In the genomic region with DNA sequence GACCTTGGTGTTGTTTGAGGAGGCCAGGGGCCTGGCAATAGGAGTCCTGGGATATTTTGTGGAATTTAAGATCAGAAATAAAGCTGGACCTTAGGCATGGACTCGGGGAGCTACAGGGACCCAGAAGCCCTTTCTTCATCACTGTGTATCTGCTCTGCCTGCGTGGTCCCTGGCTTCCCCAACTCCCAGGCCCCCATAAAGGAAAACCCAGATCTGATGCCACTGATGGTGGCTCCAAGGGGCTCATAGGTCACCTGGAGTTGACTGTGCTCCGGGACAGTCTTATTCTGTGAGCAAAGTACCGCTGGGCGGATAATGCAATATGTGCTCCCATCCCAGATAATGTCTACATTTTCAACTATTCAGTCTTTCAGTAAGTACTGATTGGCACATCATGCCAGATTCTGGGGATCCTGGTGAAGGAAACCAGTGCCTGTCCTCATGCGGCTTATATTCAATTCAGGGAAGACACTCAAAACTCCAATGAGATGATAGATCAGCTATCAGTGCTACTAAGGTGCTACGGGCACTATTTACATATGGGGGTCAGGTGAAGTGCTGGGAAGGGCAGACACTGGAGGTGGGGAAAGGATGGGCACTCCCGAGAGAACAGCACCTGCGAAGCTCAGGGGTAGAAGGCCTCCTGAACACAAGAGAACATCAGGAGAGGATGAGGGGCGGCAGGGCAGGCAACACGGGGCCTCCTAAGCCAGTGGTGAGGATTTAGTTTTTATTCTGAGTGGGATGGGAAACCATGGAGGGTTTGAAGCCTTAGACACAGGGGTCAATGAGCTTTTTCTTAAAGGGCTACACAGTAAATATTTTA, we compare ENCODE assay signal across 10 cellular contexts. TPM values are rescaled to one million over a fixed set of nuclear protein-coding genes. Genes with fewer than 3 reads are reported as not detected.
DNase-seq lines count a peak whose midpoint lies in the region; ATAC-seq, FAIRE-seq and TF ChIP-seq lines count a peak whose summit lies in the region.
"Had no signal": no experiment of that assay in that cellular context is flagged by ENCODE, and none has a peak within 500 bp of the region (broad histone marks: within the 10 kb centered on the region; RNA-seq: fewer than 3 reads in every experiment).

No MANE protein-coding gene starts in this region.

- H3K79me2 ChIP-seq in HepG2 (ENCODE audit: insufficient read depth, low read length): no peaks in the 10 kb centered on the region

- WGBS in HepG2 (ENCODE audit: low lambda C conversion rate): 82% methylated on average over 7 of the region's 11 CpGs
- 76% methylated on average over 9 of the region's 11 CpGs for WGBS in right lobe of liver (ENCODE audit: insufficient coverage, low coverage, low lambda C conversion rate, missing lambda C conversion rate)

- H3K4me3 ChIP-seq in HepG2 (replicated peaks in 1 of 3; ENCODE audit: insufficient read depth in 1 of 3, low read depth in 2 of 3, low read length in 3 of 3) (no peak overlapping the region), right lobe of liver (no peak overlapping the region), vagina (no peak overlapping the region)

- peaks cover 30% of the 10 kb centered on the region for H3K4me1 ChIP-seq in HepG2 (ENCODE audit: insufficient read depth, low read length)
- H3K4me1 ChIP-seq in right lobe of liver: peaks cover 0 to 9% (median 1%) of the 10 kb centered on the region in 4 donors
- H3K4me1 ChIP-seq in vagina: peaks cover 24% of the 10 kb centered on the region

- no peak overlapping the region for H2AFZ ChIP-seq in HepG2 (ENCODE audit: low read length)

- peak overlapping the region; percentile 90 to 99 (median 96) for H3K27ac Mint-ChIP-seq in naive B cell

- TF ChIP-seq POLR2A in HepG2 (IDR thresholded peaks at IDR 0.05; ENCODE audit: insufficient read depth in 1 of 2, low read depth in 2 of 2, low read length in 2 of 2): no peak
- TF ChIP-seq POLR2A in right lobe of liver (IDR thresholded peaks at IDR 0.05): no peak
- TF ChIP-seq POLR2A in vagina (IDR thresholded peaks at IDR 0.05): no peak

- H3K36me3 ChIP-seq in HepG2 (replicated peaks in 1 of 2; ENCODE audit: control insufficient read depth in 1 of 2, insufficient read depth in 2 of 2, low read length in 2 of 2): no peaks in the 10 kb centered on the region; a peak in 2 of 5 replicates
- no peaks in the 10 kb centered on the region for H3K36me3 ChIP-seq in right lobe of liver
- no peaks in the 10 kb centered on the region for H3K36me3 ChIP-seq in vagina

- H3K9me3 ChIP-seq in HepG2 (ENCODE audit: low read length): no peaks in the 10 kb centered on the region
- H3K9me3 ChIP-seq in right lobe of liver: no peaks in the 10 kb centered on the region
- no peaks in the 10 kb centered on the region for H3K9me3 ChIP-seq in vagina

- peak overlapping the region; percentile 84 to 99 (median 90) for H3K4me3 Mint-ChIP-seq in naive B cell

- no peak for FAIRE-seq in HepG2 (lab: Jason Lieb, UNC)

- H3K27ac ChIP-seq in HepG2 (ENCODE audit: extremely low read length, insufficient read depth, low read length) (no peak overlapping the region), right lobe of liver (no peak overlapping the region), cingulate gyrus (ENCODE audit: low read depth, low read length) (peak overlapping the region; percentile 90), vagina (peak overlapping the region; percentile 41)

- BruUV-seq in HepG2 (replicated peaks; lab: Mats Ljungman, UMichigan): no TSS peak

- peaks cover 5 to 8% of the 10 kb centered on the region in 2 donors for H3K36me3 Mint-ChIP-seq in naive B cell

- ATAC-seq in HepG2 (peak; percentile 5), right lobe of liver (no peak), naive B cell (ENCODE audit: low read depth in 2 of 2) (no peak)

- peaks cover 52 to 85% (median 82%) of the 10 kb centered on the region in 3 donors for H3K4me1 Mint-ChIP-seq in naive B cell

- H4K20me1 ChIP-seq in HepG2 (ENCODE audit: insufficient read depth, low read length): no peaks in the 10 kb centered on the region; the same call in 1 of the 2 replicates

- CTCF ChIA-PET in HepG2 (lab: Yijun Ruan, JAX; ENCODE audit: low intra/inter-chr PET ratio, low total read pairs): no interaction called here

- in situ Hi-C loops in HepG2 (cut with HindIII; ENCODE audit: extremely low pct_ligation_motif_present, low pct_unique_long_range_greater_than_20kb): no loop called here

- no peak overlapping the region for H3K9ac ChIP-seq in HepG2 (ENCODE audit: insufficient read depth, low read depth, low read length)

- H3K27me3 ChIP-seq in HepG2 (ENCODE audit: control insufficient read depth in 1 of 2, insufficient read depth in 2 of 2, low read length in 2 of 2) (peaks cover 0 to 13% of the 10 kb centered on the region in 2 experiments; a peak in 2 of 5 replicates), right lobe of liver (no peaks in the 10 kb centered on the region), vagina (no peaks in the 10 kb centered on the region)

- DNase-seq in HepG2 (ENCODE audit: low spot score) (no peak), right lobe of liver (no peak), naive B cell (no peak), vagina (ENCODE audit: extremely low spot score in 2 of 2) (no peak), activated gamma-delta T cell treated with Interleukin-2 at 50 U/mL for 16 hours (no peak), T-helper 2 cell (no peak)
- DNase-seq in activated CD4-positive, alpha-beta T cell treated with anti-CD3 and anti-CD28 coated beads for 1 hour: no peak
- DNase-seq: activated CD8-positive, alpha-beta memory T cell treated with anti-CD3 and anti-CD28 coated beads, Interleukin-2, amount 50 U/mL, for 48 hours; DMS79 treated with DMSO at 0.1 percent for 48 hours had no signal

- H3K27me3 Mint-ChIP-seq in naive B cell: no peaks in the 10 kb centered on the region

- TF ChIP-seq CTCF in HepG2 (CRISPR knock-in tag; IDR thresholded peaks at IDR 0.05) (no peak), right lobe of liver (IDR thresholded peaks at IDR 0.05) (no peak), vagina (IDR thresholded peaks at IDR 0.05) (no peak)

- peaks cover 0 to 2% (median 0%) of the 10 kb centered on the region in 7 donors for H3K9me3 Mint-ChIP-seq in naive B cell

- intact Hi-C loops in HepG2 (cut with micrococcal nuclease; ENCODE audit: unreplicated experiment) (no loop called here), right lobe of liver (cut with DNase I) (no loop called here), vagina (cut with DNase I) (no loop called here)

- no peak overlapping the region for H3K4me2 ChIP-seq in HepG2 (ENCODE audit: low read depth, low read length)

- POLR2A ChIA-PET in HepG2 (lab: Yijun Ruan, JAX): no interaction called here

- TF ChIP-seq RAD21 in HepG2 (CRISPR knock-in tag; IDR thresholded peaks at IDR 0.05): no peak

- TF ChIP-seq EP300 in HepG2 (IDR thresholded peaks at IDR 0.05; ENCODE audit: low read depth in 2 of 2, low read length in 2 of 2) (no peak), HepG2 (CRISPR knock-in tag; IDR thresholded peaks at IDR 0.05; ENCODE audit: borderline replicate concordance) (no peak)

RNA-seq across cellular contexts. Expression of gene SELPLG, which starts 5.5 kb away (rescaled TPM):
- total RNA-seq in HepG2 (2016; rRNA removed; fragmentation: Illumina TruSeq; extraction: Trizol): not detected in 2 replicates
- total RNA-seq in HepG2 (2016; cell fraction: cytosol; rRNA removed; fragmentation: Illumina TruSeq; extraction: Trizol; ENCODE audit: low read depth): not detected in 2 replicates
- not detected in 2 replicates for total RNA-seq in HepG2 (2016; cell fraction: insoluble cytoplasmic fraction; rRNA removed; fragmentation: Illumina TruSeq; extraction: Trizol)
- total RNA-seq in HepG2 (2016; cell fraction: membrane; rRNA removed; fragmentation: Illumina TruSeq; extraction: Trizol): not detected in 2 replicates
- total RNA-seq in HepG2 (2016; cell fraction: nucleus; rRNA removed; fragmentation: Illumina TruSeq; extraction: Trizol): not detected in 2 replicates
- 0.07 and 0.12 TPM in 2 replicates for polyA plus RNA-seq in HepG2 (2011; rRNA removed)
- 0.07 and 0.08 TPM in 2 replicates for polyA plus RNA-seq in HepG2 (2011; cell fraction: cytosol; rRNA removed)
- polyA plus RNA-seq in HepG2 (2011; cell fraction: nucleus; rRNA removed): 0.14 and 0.16 TPM in 2 replicates
- polyA plus RNA-seq in HepG2 (2012): not detected in 2 replicates
- polyA plus RNA-seq in HepG2 (2016; cell fraction: cytosol; fragmentation: Illumina TruSeq; extraction: Trizol; ENCODE audit: low read depth): not detected in 2 replicates
- 0.10 TPM in 1 of 2 replicates, not detected in the other for polyA plus RNA-seq in HepG2 (2016; cell fraction: insoluble cytoplasmic fraction; fragmentation: Illumina TruSeq; extraction: Trizol; ENCODE audit: low read depth)
- not detected in 2 replicates for polyA plus RNA-seq in HepG2 (2016; cell fraction: membrane; fragmentation: Illumina TruSeq; extraction: Trizol; ENCODE audit: low read depth)
- not detected in 2 replicates for polyA plus RNA-seq in HepG2 (2016; cell fraction: nucleus; fragmentation: Illumina TruSeq; extraction: Trizol; ENCODE audit: insufficient read depth, low read depth)
- 0.26 and 2.7 TPM in 2 replicates for polyA minus RNA-seq in HepG2 (2011; rRNA and poly(A)+ RNA removed; ENCODE audit: low replicate concordance)
- not detected in 2 replicates for polyA minus RNA-seq in HepG2 (2011; cell fraction: cytosol; rRNA and poly(A)+ RNA removed)
- not detected in 2 replicates for polyA minus RNA-seq in HepG2 (2011; cell fraction: nucleus; rRNA and poly(A)+ RNA removed)
- 1 to 10 TPM; 1.5 to 6.0 (median 3.1) TPM for total RNA-seq in right lobe of liver
- polyA plus RNA-seq in naive B cell (ENCODE audit: low read depth in 6 of 6): 10 to 100 TPM; 28.4 to 56.4 (median 36.0) TPM
- 14.2 TPM for total RNA-seq in vagina

RNA-seq across cellular contexts. Expression of gene TMEM119, which starts 41.3 kb away (rescaled TPM):
- total RNA-seq in HepG2 (2016; rRNA removed; fragmentation: Illumina TruSeq; extraction: Trizol) (not detected in 2 replicates), right lobe of liver (under 1 TPM in 4 of 6 experiments, not detected in 2; 0.09 to 0.38 (median 0.22) TPM), vagina (34.6 TPM)
- not detected in 2 replicates for total RNA-seq in HepG2 (2016; cell fraction: cytosol; rRNA removed; fragmentation: Illumina TruSeq; extraction: Trizol; ENCODE audit: low read depth)
- not detected in 2 replicates for total RNA-seq in HepG2 (2016; cell fraction: insoluble cytoplasmic fraction; rRNA removed; fragmentation: Illumina TruSeq; extraction: Trizol)
- not detected in 2 replicates for total RNA-seq in HepG2 (2016; cell fraction: membrane; rRNA removed; fragmentation: Illumina TruSeq; extraction: Trizol)
- total RNA-seq in HepG2 (2016; cell fraction: nucleus; rRNA removed; fragmentation: Illumina TruSeq; extraction: Trizol): not detected in 2 replicates
- polyA plus RNA-seq in HepG2 (2011; rRNA removed) (not detected in 2 replicates), naive B cell (ENCODE audit: low read depth in 6 of 6) (not detected)
- not detected in 2 replicates for polyA plus RNA-seq in HepG2 (2011; cell fraction: cytosol; rRNA removed)
- polyA plus RNA-seq in HepG2 (2011; cell fraction: nucleus; rRNA removed): not detected in 2 replicates
- not detected in 2 replicates for polyA plus RNA-seq in HepG2 (2012)
- polyA plus RNA-seq in HepG2 (2016; cell fraction: cytosol; fragmentation: Illumina TruSeq; extraction: Trizol; ENCODE audit: low read depth): not detected in 2 replicates
- not detected in 2 replicates for polyA plus RNA-seq in HepG2 (2016; cell fraction: insoluble cytoplasmic fraction; fragmentation: Illumina TruSeq; extraction: Trizol; ENCODE audit: low read depth)
- polyA plus RNA-seq in HepG2 (2016; cell fraction: membrane; fragmentation: Illumina TruSeq; extraction: Trizol; ENCODE audit: low read depth): not detected in 2 replicates
- not detected in 2 replicates for polyA plus RNA-seq in HepG2 (2016; cell fraction: nucleus; fragmentation: Illumina TruSeq; extraction: Trizol; ENCODE audit: insufficient read depth, low read depth)
- not detected in 2 replicates for polyA minus RNA-seq in HepG2 (2011; rRNA and poly(A)+ RNA removed; ENCODE audit: low replicate concordance)
- not detected in 2 replicates for polyA minus RNA-seq in HepG2 (2011; cell fraction: cytosol; rRNA and poly(A)+ RNA removed)
- not detected in 2 replicates for polyA minus RNA-seq in HepG2 (2011; cell fraction: nucleus; rRNA and poly(A)+ RNA removed)

Comparison
In these comparisons a context has a peak if more than half of its experiments do, and no peak if none do; other contexts are left out.
1. H3K27ac ChIP-seq: peak in cingulate gyrus (single experiment) and vagina (single experiment); none in HepG2 (single experiment) and right lobe of liver (0 of 3).
2. RNA of gene TMEM119, which starts 41.3 kb away (total RNA-seq): 34.6 TPM in vagina (single experiment); 0.09 to 0.38 TPM in right lobe of liver and not detected in HepG2; every median in the first group is over 10 times any median in the second.